Comparison of ENCODE assay signal across 31 cellular contexts in the genomic region with DNA sequence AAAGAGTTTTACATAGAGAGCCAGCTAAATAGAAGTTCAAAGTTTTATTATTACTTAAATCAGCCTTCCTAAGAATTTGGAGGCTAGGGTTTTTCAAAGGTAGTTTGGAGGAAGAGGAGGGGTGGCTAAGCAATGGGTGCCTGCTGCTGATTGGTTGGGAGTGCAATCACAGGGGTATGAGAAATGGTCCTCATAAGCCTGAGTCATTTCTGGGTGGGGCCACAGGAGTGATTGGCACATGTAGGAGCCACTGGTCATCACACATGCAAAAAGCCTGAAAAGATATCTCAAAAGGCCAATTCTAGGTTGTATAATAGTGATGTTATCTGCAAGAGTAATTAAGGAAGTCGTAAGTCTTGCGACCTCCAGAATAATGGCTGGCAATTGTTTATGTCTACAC. TPM values are rescaled to one million over a fixed set of nuclear protein-coding genes. Genes with fewer than 3 reads are reported as not detected.
DNase-seq lines count a peak whose midpoint lies in the region; ATAC-seq, FAIRE-seq and TF ChIP-seq lines count a peak whose summit lies in the region.
"Had no signal": no experiment of that assay in that cellular context is flagged by ENCODE, and none has a peak within 500 bp of the region (broad histone marks: within the 10 kb centered on the region; RNA-seq: fewer than 3 reads in every experiment).

No MANE protein-coding gene starts in this region.

- H2BK12ac ChIP-seq in mesenchymal stem cell (ENCODE audit: low read length in 2 of 2): no peak overlapping the region

- no peaks in the 10 kb centered on the region for H4K20me1 ChIP-seq in GM23248 (ENCODE audit: insufficient read depth)
- H4K20me1 ChIP-seq in K562 (replicated peaks; ENCODE audit: control insufficient read depth, insufficient read depth, low read length): no peaks in the 10 kb centered on the region

- no peak overlapping the region for H4K91ac ChIP-seq in mesenchymal stem cell (ENCODE audit: low read length)

- H3K23ac ChIP-seq in mesenchymal stem cell (ENCODE audit: low read length in 2 of 2): no peak overlapping the region

- no peak for TF ChIP-seq RAD21 in K562 (CRISPR knock-in tag; conservative IDR thresholded peaks at IDR 0.05 in 1 of 2, IDR thresholded peaks at IDR 0.05 in 1 of 2)

- POLR2A ChIA-PET in K562 (lab: Yijun Ruan, JAX): no interaction called here

- no peak overlapping the region for H2AFZ ChIP-seq in GM23248
- no peak overlapping the region for H2AFZ ChIP-seq in K562 (ENCODE audit: low read depth, low read length)
- H2AFZ ChIP-seq in mesenchymal stem cell (ENCODE audit: low read depth, low read length): no peak overlapping the region

- FAIRE-seq in K562 (lab: Jason Lieb, UNC): no peak
- FAIRE-seq: GM12892, urothelium cell line had no signal

- no peak for TF ChIP-seq EP300 in K562 (IDR thresholded peaks at IDR 0.05; ENCODE audit: low read length)

- H3K27me3 ChIP-seq in GM23248 (replicated peaks; ENCODE audit: insufficient read depth): peaks cover 3% of the 10 kb centered on the region; the same call in 1 of the 2 replicates
- H3K27me3 ChIP-seq in K562 (ENCODE audit: control insufficient read depth in 2 of 2, insufficient read depth in 2 of 2, low read length in 2 of 2): no peaks in the 10 kb centered on the region
- peaks cover under 1 to 18% of the 10 kb centered on the region in 2 experiments for H3K27me3 ChIP-seq in mesenchymal stem cell (ENCODE audit: control insufficient read depth in 1 of 2, insufficient read depth in 1 of 2, low read length in 2 of 2)
- H3K27me3 ChIP-seq: body of pancreas, right lobe of liver had no signal

- no peak overlapping the region for H3K4me2 ChIP-seq in GM23248 (ENCODE audit: unreplicated experiment)
- no peak overlapping the region for H3K4me2 ChIP-seq in K562 (ENCODE audit: insufficient read depth, low read length)
- H3K4me2 ChIP-seq in mesenchymal stem cell (ENCODE audit: low read length, poor library complexity, severe bottlenecking): no peak overlapping the region

- no peak overlapping the region for H2BK15ac ChIP-seq in mesenchymal stem cell (ENCODE audit: low read depth, poor library complexity, severe bottlenecking)

- H3K79me2 ChIP-seq in GM23248 (ENCODE audit: insufficient read depth): no peaks in the 10 kb centered on the region
- H3K79me2 ChIP-seq in K562 (ENCODE audit: control insufficient read depth, insufficient read depth, low read length): no peaks in the 10 kb centered on the region

- no peaks in the 10 kb centered on the region for H3K9me2 ChIP-seq in GM23248 (ENCODE audit: insufficient read depth)

- no peak overlapping the region for H3K18ac ChIP-seq in mesenchymal stem cell (ENCODE audit: low read depth in 1 of 2, low read length in 2 of 2)

- H3F3A ChIP-seq in GM23248 (ENCODE audit: insufficient read depth): no peaks in the 10 kb centered on the region

- H3K14ac ChIP-seq in mesenchymal stem cell (ENCODE audit: low read length in 2 of 2): no peak overlapping the region

- H3K9me3 ChIP-seq in GM23248 (ENCODE audit: low read depth) (no peaks in the 10 kb centered on the region), K562 (replicated peaks; ENCODE audit: control insufficient read depth, insufficient read depth, low read depth, low read length) (no peaks in the 10 kb centered on the region), mesenchymal stem cell (ENCODE audit: control insufficient read depth, low read length) (no peaks in the 10 kb centered on the region)
- H3K9me3 ChIP-seq: body of pancreas, Caco-2, right lobe of liver had no signal

- H4K8ac ChIP-seq in mesenchymal stem cell (ENCODE audit: low read length): no peak overlapping the region

- no peaks in the 10 kb centered on the region for H3K79me1 ChIP-seq in mesenchymal stem cell (replicated peaks; ENCODE audit: low read length, poor library complexity, severe bottlenecking)

- no TSS peak for BruUV-seq in K562 (replicated peaks; lab: Mats Ljungman, UMichigan)

- WGBS in GM23248 (ENCODE audit: low coverage in 1 of 2, low lambda C conversion rate in 2 of 2, missing lambda C conversion rate in 2 of 2), 2 experiments: 53 to 55% methylated on average over 2 of the region's 2 CpGs
- 4% methylated on average over 2 of the region's 2 CpGs for WGBS in K562 (ENCODE audit: insufficient coverage, low coverage, missing lambda C conversion rate)
- no CpG with 5 or more reads among the region's 2 CpGs for WGBS in mesenchymal stem cell

- H2BK120ac ChIP-seq in mesenchymal stem cell (ENCODE audit: low read depth, low read length): no peak overlapping the region

- no peak overlapping the region for H3K4me3 ChIP-seq in GM23248
- no peak overlapping the region for H3K4me3 ChIP-seq in K562
- no peak overlapping the region for H3K4me3 ChIP-seq in mesenchymal stem cell (ENCODE audit: insufficient read depth in 1 of 2, low read depth in 1 of 2, low read length in 2 of 2)
- H3K4me3 ChIP-seq: body of pancreas, right lobe of liver had no signal

- CTCF ChIA-PET in K562 (lab: Yijun Ruan, JAX; ENCODE audit: low intra/inter-chr PET ratio): no interaction called here

- H3K36me3 ChIP-seq in GM23248 (ENCODE audit: low read depth) (no peaks in the 10 kb centered on the region), K562 (ENCODE audit: control insufficient read depth, insufficient read depth, low read length) (no peaks in the 10 kb centered on the region), mesenchymal stem cell (ENCODE audit: control insufficient read depth in 1 of 2, insufficient read depth in 2 of 2, low read depth in 1 of 2, low read length in 2 of 2) (no peaks in the 10 kb centered on the region)
- H3K36me3 ChIP-seq: right lobe of liver had no signal

- ATAC-seq in K562 (peak; percentile 70; the same call in 2 of the 3 replicates), HG03135 (IDR thresholded peaks at IDR 0.05; ENCODE audit: unreplicated experiment) (no peak), HG03139 (IDR thresholded peaks at IDR 0.05; ENCODE audit: unreplicated experiment) (no peak)
- ATAC-seq: activated T-cell treated with anti-CD3 and anti-CD28 coated beads, Interleukin-2, amount 50 U/mL, for 72 hours; body of pancreas; left cardiac atrium; right lobe of liver had no signal

- no peak overlapping the region for H3K4ac ChIP-seq in mesenchymal stem cell (ENCODE audit: low read depth in 1 of 2, low read length in 2 of 2)

- no peak overlapping the region for H2BK5ac ChIP-seq in mesenchymal stem cell (ENCODE audit: low read depth, low read length, poor library complexity, severe bottlenecking)

- H3K9me1 ChIP-seq in K562 (ENCODE audit: control insufficient read depth, insufficient read depth, low read length): no peaks in the 10 kb centered on the region

- H3K4me1 ChIP-seq in GM23248 (ENCODE audit: insufficient read depth) (no peaks in the 10 kb centered on the region), K562 (replicated peaks in 1 of 2; ENCODE audit: control insufficient read depth in 2 of 2, insufficient read depth in 2 of 2, low read length in 2 of 2) (no peaks in the 10 kb centered on the region), mesenchymal stem cell (ENCODE audit: control insufficient read depth, insufficient read depth, low read depth, low read length) (no peaks in the 10 kb centered on the region)
- H3K4me1 ChIP-seq: body of pancreas, Caco-2, right lobe of liver had no signal

- no peak for TF ChIP-seq CTCF in K562 (IDR thresholded peaks at IDR 0.05 in 2 of 3, conservative IDR thresholded peaks at IDR 0.05 in 1 of 3; ENCODE audit: insufficient read depth in 2 of 3, low read depth in 1 of 3, low read length in 3 of 3)

- H3K9ac ChIP-seq in GM23248 (no peak overlapping the region), K562 (ENCODE audit: insufficient read depth in 1 of 2, low read depth in 2 of 2, low read length in 2 of 2) (no peak overlapping the region), mesenchymal stem cell (ENCODE audit: low read length) (no peak overlapping the region)

- intact Hi-C loops in K562 (cut with micrococcal nuclease): loop anchor here (10.0 kb wide), 1 partner anchor 143 kb away; no protein-coding TSS in a partner anchor

- H3K27ac ChIP-seq in GM23248 (no peak overlapping the region), K562 (ENCODE audit: extremely low read depth, low read depth, low read length) (no peak overlapping the region), mesenchymal stem cell (ENCODE audit: low read length, poor library complexity, severe bottlenecking) (no peak overlapping the region)
- H3K27ac ChIP-seq: body of pancreas, C4-2B, right lobe of liver had no signal

- no peak for TF ChIP-seq POLR2A in K562 (conservative IDR thresholded peaks at IDR 0.05)

- in situ Hi-C loops in GM23248 (cut with MboI) (loop anchor here (10.0 kb wide), 1 partner anchor 363 kb away; a partner anchor contains a TSS), K562 (cut with MboI) (loop anchor here (5.0 to 25.0 kb wide), 2 partner anchors 370 to 820 kb away; a partner anchor contains a TSS)

- H2AK5ac ChIP-seq in mesenchymal stem cell (ENCODE audit: low read length, severe bottlenecking): no peak overlapping the region

- DNase-seq in GM23248 (peak; percentile 8), NAMALWA (ENCODE audit: low spot score) (peak; percentile 57), K562 (ENCODE audit: extremely low read depth in 1 of 4, low spot score in 3 of 4) (peak in 3 of 4 experiments; percentile 12 to 18 (median 15)), mesenchymal stem cell (peak; percentile 2), NCI-H2029 treated with DMSO at 0.1 percent for 48 hours (lab: John Stamatoyannopoulos, UW) (no peak)
- DNase-seq: activated B cell treated with CpG ODN at 0.5 μM for 24 hours; activated CD4-positive, alpha-beta T cell treated with anti-CD3 and anti-CD28 coated beads, Interleukin-2, amount 50 U/mL, for 4 hours; activated naive CD4-positive, alpha-beta T cell treated with Interleukin-2 at 50 U/mL for 16 hours; activated T-cell treated with anti-CD3 and anti-CD28 coated beads, Interleukin-2, amount 50 U/mL, for 72 hours; body of pancreas; Caco-2; DND-41; effector CD8-positive, alpha-beta T cell; head of caudate nucleus; left cardiac atrium; NCI-H1417; NCI-H2107; NCI-H446; right lobe of liver; stimulated activated CD4-positive, alpha-beta T cell treated with anti-CD3 and anti-CD28 coated beads, Interleukin-4, amount 100 ng/mL, for 4 hours; stimulated activated naive CD4-positive, alpha-beta T cell had no signal

RNA-seq across cellular contexts. Expression of a gene that starts 12.9 kb away (rescaled TPM):
- not detected in 2 replicates for total RNA-seq in GM23248 (2014; rRNA removed; shearing (Covaris generic))
- polyA plus RNA-seq in GM23248 (2016; fragmentation: Nextera tagmentation; extraction: Ambion mirVana) (not detected in 2 replicates), K562 (2011; rRNA removed) (not detected in 2 replicates), K562 (2014; fragmentation: Illumina TruSeq; extraction: Trizol) (not detected in 2 replicates), K562 (2014; fragmentation: Nextera tagmentation; extraction: Ambion mirVana) (not detected), K562 (2014; rRNA removed) (not detected in 2 replicates)
- total RNA-seq in K562 (2011; cell fraction: chromatin; rRNA removed; ENCODE audit: low replicate concordance): not detected in 2 replicates
- not detected in 2 replicates for total RNA-seq in K562 (2011; cell fraction: nucleolus; rRNA removed)
- total RNA-seq in K562 (2011; cell fraction: nucleoplasm; rRNA removed): not detected in 2 replicates
- total RNA-seq in K562 (2014; rRNA removed) (not detected in 2 replicates), K562 (2014; rRNA removed; fragmentation: Illumina TruSeq; extraction: Trizol) (not detected in 2 replicates), K562 (2015; rRNA removed; fragmentation: Illumina TruSeq; extraction: Trizol) (not detected in 2 replicates), K562 (2021) (not detected in 2 replicates)
- polyA plus RNA-seq in K562 (2011; cell fraction: cytosol; rRNA removed): not detected in 2 replicates
- polyA plus RNA-seq in K562 (2011; cell fraction: nucleus; rRNA removed): not detected in 2 replicates
- polyA plus RNA-seq in K562 (2012): not detected in 2 replicates
- not detected in 2 replicates for polyA minus RNA-seq in K562 (2011; rRNA and poly(A)+ RNA removed)
- polyA minus RNA-seq in K562 (2011; cell fraction: cytosol; rRNA and poly(A)+ RNA removed): not detected in 2 replicates
- polyA minus RNA-seq in K562 (2011; cell fraction: nucleus; rRNA and poly(A)+ RNA removed): not detected in 2 replicates
- not detected for polyA plus RNA-seq in mesenchymal stem cell (2013, experiment 1 of 2)
- not detected for polyA plus RNA-seq in mesenchymal stem cell (2013, experiment 2 of 2)
- total RNA-seq: activated B cell treated with CpG ODN at 0.5 μM for 24 hours; activated T-cell treated with anti-CD3 and anti-CD28 coated beads, Interleukin-2, amount 50 U/mL, for 72 hours; body of pancreas; Caco-2; epithelial cell of proximal tubule; fibroblast of villous mesenchyme; left cardiac atrium; progenitor cell of endocrine pancreas; right lobe of liver; temporal lobe had no signal
- polyA plus RNA-seq: adipose tissue had no signal

RNA-seq across cellular contexts. Expression of a gene that starts 38.8 kb away (rescaled TPM):
- total RNA-seq in GM23248 (2014; rRNA removed; shearing (Covaris generic)): not detected in 2 replicates
- polyA plus RNA-seq in GM23248 (2016; fragmentation: Nextera tagmentation; extraction: Ambion mirVana) (not detected in 2 replicates), K562 (2011; rRNA removed) (not detected in 2 replicates), K562 (2014; fragmentation: Illumina TruSeq; extraction: Trizol) (not detected in 2 replicates), K562 (2014; fragmentation: Nextera tagmentation; extraction: Ambion mirVana) (not detected), K562 (2014; rRNA removed) (not detected in 2 replicates)
- not detected in 2 replicates for total RNA-seq in K562 (2011; cell fraction: chromatin; rRNA removed; ENCODE audit: low replicate concordance)
- total RNA-seq in K562 (2011; cell fraction: nucleolus; rRNA removed): not detected in 2 replicates
- total RNA-seq in K562 (2011; cell fraction: nucleoplasm; rRNA removed): not detected in 2 replicates
- total RNA-seq in K562 (2014; rRNA removed) (not detected in 2 replicates), K562 (2014; rRNA removed; fragmentation: Illumina TruSeq; extraction: Trizol) (not detected in 2 replicates), K562 (2015; rRNA removed; fragmentation: Illumina TruSeq; extraction: Trizol) (not detected in 2 replicates), K562 (2021) (not detected in 2 replicates)
- not detected in 2 replicates for polyA plus RNA-seq in K562 (2011; cell fraction: cytosol; rRNA removed)
- not detected in 2 replicates for polyA plus RNA-seq in K562 (2011; cell fraction: nucleus; rRNA removed)
- not detected in 2 replicates for polyA plus RNA-seq in K562 (2012)
- polyA minus RNA-seq in K562 (2011; rRNA and poly(A)+ RNA removed): not detected in 2 replicates
- not detected in 2 replicates for polyA minus RNA-seq in K562 (2011; cell fraction: cytosol; rRNA and poly(A)+ RNA removed)
- not detected in 2 replicates for polyA minus RNA-seq in K562 (2011; cell fraction: nucleus; rRNA and poly(A)+ RNA removed)
- not detected for polyA plus RNA-seq in mesenchymal stem cell (2013, experiment 1 of 2)
- not detected for polyA plus RNA-seq in mesenchymal stem cell (2013, experiment 2 of 2)
- total RNA-seq: activated B cell treated with CpG ODN at 0.5 μM for 24 hours; activated T-cell treated with anti-CD3 and anti-CD28 coated beads, Interleukin-2, amount 50 U/mL, for 72 hours; body of pancreas; Caco-2; epithelial cell of proximal tubule; fibroblast of villous mesenchyme; left cardiac atrium; progenitor cell of endocrine pancreas; right lobe of liver; temporal lobe had no signal
- polyA plus RNA-seq: adipose tissue had no signal

RNA-seq across cellular contexts. Expression of a gene that starts 51.9 kb away (rescaled TPM):
- total RNA-seq in GM23248 (2014; rRNA removed; shearing (Covaris generic)): not detected in 2 replicates
- polyA plus RNA-seq in GM23248 (2016; fragmentation: Nextera tagmentation; extraction: Ambion mirVana) (not detected in 2 replicates), K562 (2011; rRNA removed) (not detected in 2 replicates), K562 (2014; fragmentation: Illumina TruSeq; extraction: Trizol) (not detected in 2 replicates), K562 (2014; fragmentation: Nextera tagmentation; extraction: Ambion mirVana) (not detected), K562 (2014; rRNA removed) (not detected in 2 replicates)
- total RNA-seq in K562 (2011; cell fraction: chromatin; rRNA removed; ENCODE audit: low replicate concordance): not detected in 2 replicates
- not detected in 2 replicates for total RNA-seq in K562 (2011; cell fraction: nucleolus; rRNA removed)
- total RNA-seq in K562 (2011; cell fraction: nucleoplasm; rRNA removed): not detected in 2 replicates
- total RNA-seq in K562 (2014; rRNA removed) (not detected in 2 replicates), K562 (2014; rRNA removed; fragmentation: Illumina TruSeq; extraction: Trizol) (not detected in 2 replicates), K562 (2015; rRNA removed; fragmentation: Illumina TruSeq; extraction: Trizol) (not detected in 2 replicates), K562 (2021) (not detected in 2 replicates)
- not detected in 2 replicates for polyA plus RNA-seq in K562 (2011; cell fraction: cytosol; rRNA removed)
- polyA plus RNA-seq in K562 (2011; cell fraction: nucleus; rRNA removed): not detected in 2 replicates
- not detected in 2 replicates for polyA plus RNA-seq in K562 (2012)
- not detected in 2 replicates for polyA minus RNA-seq in K562 (2011; rRNA and poly(A)+ RNA removed)
- not detected in 2 replicates for polyA minus RNA-seq in K562 (2011; cell fraction: cytosol; rRNA and poly(A)+ RNA removed)
- polyA minus RNA-seq in K562 (2011; cell fraction: nucleus; rRNA and poly(A)+ RNA removed): not detected in 2 replicates
- polyA plus RNA-seq in mesenchymal stem cell (2013, experiment 1 of 2): not detected
- polyA plus RNA-seq in mesenchymal stem cell (2013, experiment 2 of 2): not detected
- total RNA-seq: activated B cell treated with CpG ODN at 0.5 μM for 24 hours; activated T-cell treated with anti-CD3 and anti-CD28 coated beads, Interleukin-2, amount 50 U/mL, for 72 hours; body of pancreas; Caco-2; epithelial cell of proximal tubule; fibroblast of villous mesenchyme; left cardiac atrium; progenitor cell of endocrine pancreas; right lobe of liver; temporal lobe had no signal
- polyA plus RNA-seq: adipose tissue had no signal

RNA-seq across cellular contexts. Expression of a gene that starts 52.0 kb away (rescaled TPM):
- total RNA-seq in GM23248 (2014; rRNA removed; shearing (Covaris generic)): not detected in 2 replicates
- polyA plus RNA-seq in GM23248 (2016; fragmentation: Nextera tagmentation; extraction: Ambion mirVana): not detected in 2 replicates
- total RNA-seq in K562 (2011; cell fraction: chromatin; rRNA removed; ENCODE audit: low replicate concordance): not detected in 2 replicates
- not detected in 2 replicates for total RNA-seq in K562 (2011; cell fraction: nucleolus; rRNA removed)
- not detected in 2 replicates for total RNA-seq in K562 (2011; cell fraction: nucleoplasm; rRNA removed)
- total RNA-seq in K562 (2014; rRNA removed): not detected in 2 replicates
- not detected in 2 replicates for total RNA-seq in K562 (2014; rRNA removed; fragmentation: Illumina TruSeq; extraction: Trizol)
- total RNA-seq in K562 (2015; rRNA removed; fragmentation: Illumina TruSeq; extraction: Trizol): not detected in 2 replicates
- total RNA-seq in K562 (2021): not detected in 2 replicates
- not detected in 2 replicates for polyA plus RNA-seq in K562 (2011; rRNA removed)
- not detected in 2 replicates for polyA plus RNA-seq in K562 (2011; cell fraction: cytosol; rRNA removed)
- polyA plus RNA-seq in K562 (2011; cell fraction: nucleus; rRNA removed): not detected in 2 replicates
- polyA plus RNA-seq in K562 (2012): not detected in 2 replicates
- not detected in 2 replicates for polyA plus RNA-seq in K562 (2014; fragmentation: Illumina TruSeq; extraction: Trizol)
- not detected for polyA plus RNA-seq in K562 (2014; fragmentation: Nextera tagmentation; extraction: Ambion mirVana)
- not detected in 2 replicates for polyA plus RNA-seq in K562 (2014; rRNA removed)
- polyA minus RNA-seq in K562 (2011; rRNA and poly(A)+ RNA removed): not detected in 2 replicates
- polyA minus RNA-seq in K562 (2011; cell fraction: cytosol; rRNA and poly(A)+ RNA removed): not detected in 2 replicates
- polyA minus RNA-seq in K562 (2011; cell fraction: nucleus; rRNA and poly(A)+ RNA removed): not detected in 2 replicates
- not detected for polyA plus RNA-seq in mesenchymal stem cell (2013, experiment 1 of 2)
- not detected for polyA plus RNA-seq in mesenchymal stem cell (2013, experiment 2 of 2)
- total RNA-seq: activated B cell treated with CpG ODN at 0.5 μM for 24 hours; activated T-cell treated with anti-CD3 and anti-CD28 coated beads, Interleukin-2, amount 50 U/mL, for 72 hours; body of pancreas; Caco-2; epithelial cell of proximal tubule; fibroblast of villous mesenchyme; left cardiac atrium; progenitor cell of endocrine pancreas; right lobe of liver; temporal lobe had no signal
- polyA plus RNA-seq: adipose tissue had no signal
